8 cellular contexts compared by ENCODE assay signal in genomic region chr4:65007841-65008439, GRCh38.
DNase-seq lines count a peak whose midpoint lies in the region; TF ChIP-seq lines count a peak whose summit lies in the region.

No MANE protein-coding gene starts in this region.

- no peak overlapping the region for H3K4me3 ChIP-seq in NT2/D1 (ENCODE audit: insufficient read length, low read depth)
- H3K4me3 ChIP-seq in right atrium auricular region, result no peak overlapping the region

- H3K4me1 Mint-ChIP-seq in H9, result 0 out of 4 replicates have a peak, but pooled peaks cover 0 to 2% of the 10 kb centered on the region in 2 experiments
- no peaks in the 10 kb centered on the region for H3K4me1 Mint-ChIP-seq in endothelial cell (ENCODE audit: unreplicated experiment)

- H3K27ac ChIP-seq in H9 (ENCODE audit: insufficient read length, low read depth, low read length), result no peak overlapping the region
- H3K27ac ChIP-seq in right atrium auricular region, result no peak overlapping the region

- H3K18ac ChIP-seq in H9 (ENCODE audit: insufficient read length, low read depth, low read length), result no peak overlapping the region

- no peak overlapping the region for H3K23ac ChIP-seq in H9 (ENCODE audit: insufficient read length, low read depth, low read length)

- no peaks in the 10 kb centered on the region for H3K27me3 ChIP-seq in H9 (ENCODE audit: insufficient read depth, low read length)
- H3K27me3 ChIP-seq in NT2/D1 (ENCODE audit: insufficient read depth, insufficient read length), result no peaks in the 10 kb centered on the region
- H3K27me3 ChIP-seq in right atrium auricular region, result no peaks in the 10 kb centered on the region

- H2BK15ac ChIP-seq in H9 (ENCODE audit: low read depth, low read length), result no peak overlapping the region

- no peak overlapping the region for H3K14ac ChIP-seq in H9 (ENCODE audit: insufficient read depth, low read length)

- H3K27ac Mint-ChIP-seq in H9 (no peak overlapping the region), endothelial cell (ENCODE audit: unreplicated experiment) (no peak overlapping the region)

- H3K4ac ChIP-seq in H9 (ENCODE audit: low read depth, low read length), result no peak overlapping the region

- H3K4me3 Mint-ChIP-seq in H9 (no peak overlapping the region), endothelial cell (ENCODE audit: unreplicated experiment) (no peak overlapping the region)

- no peaks in the 10 kb centered on the region for H3K23me2 ChIP-seq in H9 (ENCODE audit: insufficient read length, low read depth, low read length, poor library complexity, severe bottlenecking)

- no peaks in the 10 kb centered on the region for H3K4me1 ChIP-seq in H9 (ENCODE audit: insufficient read depth, low read length)
- H3K4me1 ChIP-seq in NT2/D1 (ENCODE audit: insufficient read depth, insufficient read length), result no peaks in the 10 kb centered on the region
- no peaks in the 10 kb centered on the region for H3K4me1 ChIP-seq in right atrium auricular region

- no peak overlapping the region for H4K8ac ChIP-seq in H9 (replicated peaks; ENCODE audit: insufficient read length, low read depth, low read length)

- H4K5ac ChIP-seq in H9 (ENCODE audit: insufficient read length, low read depth, low read length), result no peak overlapping the region

- no peak overlapping the region for H4K91ac ChIP-seq in H9 (ENCODE audit: insufficient read length, low read depth, low read length)

- no peaks in the 10 kb centered on the region for H3K27me3 Mint-ChIP-seq in H9 (ENCODE audit: low read depth)
- no peaks in the 10 kb centered on the region for H3K27me3 Mint-ChIP-seq in endothelial cell (ENCODE audit: unreplicated experiment)

- H2AFZ ChIP-seq in H9 (ENCODE audit: low read length), result no peak overlapping the region

- H3K9ac ChIP-seq in H9 (ENCODE audit: extremely low read depth, insufficient read length, low read length) (no peak overlapping the region), NT2/D1 (ENCODE audit: insufficient read length, low read depth) (no peak overlapping the region)

- H2AK5ac ChIP-seq in H9 (ENCODE audit: insufficient read length, low read length), result no peak overlapping the region

- no peak overlapping the region for H3K56ac ChIP-seq in H9 (ENCODE audit: insufficient read length, low read depth, low read length)

- peak; percentile 90 for TF ChIP-seq CTCF in H9 (conservative IDR thresholded peaks at IDR 0.05)
- peak; percentile 89 for TF ChIP-seq CTCF in endothelial cell (IDR thresholded peaks at IDR 0.05; ENCODE audit: unreplicated experiment)
- peak in 1 of 2 donors; percentile 63 for TF ChIP-seq CTCF in right atrium auricular region (IDR thresholded peaks at IDR 0.05)

- H3K79me2 ChIP-seq in H9 (ENCODE audit: insufficient read depth, low read length), result no peaks in the 10 kb centered on the region

- peak; percentile 11 for DNase-seq in DMS114 treated with DMSO at 0.1 percent for 48 hours (lab: John Stamatoyannopoulos, UW; ENCODE audit: unreplicated experiment)
- DNase-seq in H9, result no peak
- peak; percentile 36 for DNase-seq in NT2/D1 (ENCODE audit: low read depth, low spot score)
- peak; percentile 40 for DNase-seq in endothelial cell (ENCODE audit: low spot score)
- DNase-seq in putamen (ENCODE audit: low spot score), result peak; percentile 5
- DNase-seq in GDM1 (lab: John Stamatoyannopoulos, UW), result no peak
- no peak for DNase-seq in amygdala (lab: John Stamatoyannopoulos, UW)
- no peak for DNase-seq in right atrium auricular region (ENCODE audit: low spot score)

- H2BK20ac ChIP-seq in H9 (ENCODE audit: low read depth, low read length, poor library complexity, severe bottlenecking), result no peak overlapping the region

- no peak overlapping the region for H3K4me2 ChIP-seq in H9 (ENCODE audit: insufficient read depth, insufficient read length, low read length)

- H2BK5ac ChIP-seq in H9 (ENCODE audit: insufficient read length, low read length), result no peak overlapping the region

- H3K36me3 ChIP-seq in NT2/D1 (ENCODE audit: insufficient read depth, insufficient read length, low read length) (no peaks in the 10 kb centered on the region), right atrium auricular region (no peaks in the 10 kb centered on the region)

- H3K9me3 Mint-ChIP-seq in H9 (no peaks in the 10 kb centered on the region), endothelial cell (ENCODE audit: unreplicated experiment) (no peaks in the 10 kb centered on the region)

- H2BK12ac ChIP-seq in H9 (ENCODE audit: insufficient read length, low read depth, low read length), result no peak overlapping the region

- H3K79me1 ChIP-seq in H9 (ENCODE audit: insufficient read depth, low read depth, low read length, poor library complexity, severe bottlenecking), result no peaks in the 10 kb centered on the region

- H3K9me3 ChIP-seq in H9 (ENCODE audit: control insufficient read depth, low read depth, low read length) (no peaks in the 10 kb centered on the region), NT2/D1 (ENCODE audit: insufficient read depth, low read length) (no peaks in the 10 kb centered on the region), right atrium auricular region (no peaks in the 10 kb centered on the region)

- no peak overlapping the region for H2BK120ac ChIP-seq in H9 (ENCODE audit: low read depth, low read length, poor library complexity, severe bottlenecking)

- no CpG with 5 or more reads among the region's 5 CpGs for WGBS in H9 (ENCODE audit: extremely low coverage, insufficient read length, low lambda C conversion rate)

- H3T11ph ChIP-seq in H9 (ENCODE audit: low read length), result no peak overlapping the region

- H3K36me3 Mint-ChIP-seq in H9 (ENCODE audit: insufficient read depth in 1 of 3, low read depth in 3 of 3) (no peaks in the 10 kb centered on the region), endothelial cell (ENCODE audit: low read depth, unreplicated experiment) (no peaks in the 10 kb centered on the region)

- H4K20me1 ChIP-seq in H9 (ENCODE audit: control insufficient read depth, insufficient read depth, insufficient read length), result no peaks in the 10 kb centered on the region

Comparison
In these comparisons a context has a peak if more than half of its experiments do, and no peak if none do; other contexts are left out.
1. DNase-seq: peak in DMS114 treated with DMSO at 0.1 percent for 48 hours (single experiment), NT2/D1 (single experiment), endothelial cell (single experiment) and putamen (single experiment); none in H9 (single experiment), GDM1 (single experiment), amygdala (0 of 56) and right atrium auricular region (single experiment).